8 cellular contexts compared by ENCODE assay signal in the genomic region with DNA sequence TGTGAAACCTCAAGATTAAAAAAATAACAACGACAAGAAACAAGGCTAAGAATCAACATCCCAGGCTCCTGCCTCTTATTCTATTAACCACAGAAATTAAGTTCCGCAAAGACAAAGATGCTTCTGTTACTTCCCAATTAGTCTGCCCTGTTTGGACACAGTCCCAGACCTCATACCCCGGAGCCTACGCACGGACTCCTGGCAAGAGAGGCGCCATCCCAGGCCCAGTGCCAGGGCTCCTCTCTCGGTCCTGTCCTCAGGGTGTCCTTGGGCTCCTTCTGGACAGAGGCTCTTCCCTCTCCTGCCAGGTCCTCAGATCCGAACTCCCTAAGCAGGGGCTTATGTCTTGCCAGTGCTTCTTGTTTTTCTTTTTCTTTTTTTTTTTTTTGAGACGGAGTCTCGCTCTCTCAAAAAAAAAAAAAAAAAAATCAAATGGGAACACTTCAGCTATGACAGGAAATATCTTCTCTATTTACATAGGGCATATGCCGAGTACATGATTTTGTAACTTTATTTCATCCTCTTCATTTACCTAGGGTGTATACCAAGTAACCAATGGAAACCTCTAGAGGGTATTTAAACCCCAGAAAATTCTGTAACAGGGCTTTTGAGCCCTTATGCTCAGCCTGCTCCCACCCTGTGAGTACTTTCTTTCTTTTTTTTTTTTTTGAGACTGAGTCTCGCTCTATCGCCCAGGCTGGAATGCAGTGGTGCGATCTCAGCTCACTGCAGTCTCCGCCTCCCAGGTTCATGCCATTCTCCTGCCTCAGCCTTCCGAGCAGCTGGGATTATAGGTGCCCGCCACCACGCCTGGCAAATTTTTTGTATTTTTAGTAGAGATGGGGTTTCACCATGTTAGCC.
DNase-seq lines count a peak whose midpoint lies in the region; ATAC-seq and TF ChIP-seq lines count a peak whose summit lies in the region.

No MANE protein-coding gene starts in this region.

- ATAC-seq in stimulated activated naive CD8-positive, alpha-beta T cell treated with anti-CD3 and anti-CD28 coated beads, Interleukin-15, Interleukin-2, amounts not matched to agents 100 U/mL and 50 U/mL, for 24 hours: no peak
- ATAC-seq in HG03469 (IDR thresholded peaks at IDR 0.05; ENCODE audit: unreplicated experiment): no peak
- ATAC-seq in GM19467 (IDR thresholded peaks at IDR 0.05; ENCODE audit: unreplicated experiment): no peak

- DNase-seq in AG10803 (ENCODE audit: low read depth) (peak; percentile 98), NCI-H446 (lab: John Stamatoyannopoulos, UW) (peak; percentile 96 to 99), dedifferentiated amniotic fluid mesenchymal stem cell (ENCODE audit: extremely low spot score) (peak; percentile 72), middle frontal gyrus (ENCODE audit: extremely low spot score, low spot score) (peak; percentile 51), NCI-H345 treated with DMSO at 0.1 percent for 48 hours (lab: John Stamatoyannopoulos, UW; ENCODE audit: unreplicated experiment) (no peak)
- no peak for DNase-seq in stimulated activated naive CD8-positive, alpha-beta T cell treated with anti-CD3 and anti-CD28 coated beads, Interleukin-15, Interleukin-2, amounts not matched to agents 100 U/mL and 50 U/mL, for 24 hours

- TF ChIP-seq CTCF in AG10803 (conservative IDR thresholded peaks at IDR 0.05; ENCODE audit: low read length): no peak

- peak overlapping the region; percentile 50 for H3K4me3 ChIP-seq in AG10803 (ENCODE audit: low read length)

Comparison
In these comparisons a context has a peak if more than half of its experiments do, and no peak if none do; other contexts are left out.
1. DNase-seq: peak in AG10803 (single experiment), NCI-H446 (2 of 2), dedifferentiated amniotic fluid mesenchymal stem cell (single experiment) and middle frontal gyrus (single experiment); none in stimulated activated naive CD8-positive, alpha-beta T cell treated with anti-CD3 and anti-CD28 coated beads, Interleukin-15, Interleukin-2, amounts not matched to agents 100 U/mL and 50 U/mL, for 24 hours (single experiment) and NCI-H345 treated with DMSO at 0.1 percent for 48 hours (single experiment).